20 cellular contexts compared by ENCODE assay signal in the genomic region with DNA sequence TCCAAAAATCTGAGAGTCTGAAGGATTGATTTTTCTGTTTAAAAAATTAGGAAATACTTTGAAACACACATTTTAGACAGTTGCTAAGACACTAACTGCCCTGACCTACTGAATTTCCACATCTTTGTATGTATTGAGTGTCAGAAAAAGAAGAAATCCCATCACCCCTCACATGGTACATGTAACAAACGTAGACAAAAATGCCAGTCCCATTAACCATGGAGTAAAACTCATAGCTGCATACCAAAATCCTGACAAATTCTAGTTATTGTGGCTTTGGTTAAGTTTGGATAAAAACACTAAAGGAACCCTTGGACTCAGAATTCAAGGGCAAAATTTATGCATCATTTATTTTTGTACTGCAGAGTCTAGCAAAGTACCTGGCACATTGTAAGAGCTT.
"Had no signal": no experiment of that assay in that cellular context is flagged by ENCODE, and none has a peak within 500 bp of the region (broad histone marks: within the 10 kb centered on the region; RNA-seq: fewer than 3 reads in every experiment).

No MANE protein-coding gene starts in this region.

- H3K9me3 ChIP-seq: body of pancreas, sigmoid colon, upper lobe of left lung had no signal

- H3K36me3 Mint-ChIP-seq: activated CD4-positive, alpha-beta memory T cell treated with anti-CD3 and anti-CD28 coated beads for 36 hours; activated naive CD8-positive, alpha-beta T cell treated with anti-CD3 and anti-CD28 coated beads for 36 hours; naive B cell; WTC11 had no signal

- H3K4me1 Mint-ChIP-seq: naive B cell, neural crest cell had no signal

- H3K27me3 Mint-ChIP-seq: activated naive CD8-positive, alpha-beta T cell treated with anti-CD3 and anti-CD28 coated beads for 36 hours; naive B cell had no signal

- H3K27ac Mint-ChIP-seq: activated CD4-positive, alpha-beta memory T cell treated with anti-CD3 and anti-CD28 coated beads for 36 hours; activated naive CD8-positive, alpha-beta T cell treated with anti-CD3 and anti-CD28 coated beads for 36 hours; naive B cell; WTC11 had no signal

- DNase-seq: activated CD4-positive, alpha-beta memory T cell treated with anti-CD3 and anti-CD28 coated beads for 36 hours; activated naive CD4-positive, alpha-beta T cell treated with Interleukin-2 at 50 U/mL for 16 hours; activated naive CD8-positive, alpha-beta T cell treated with anti-CD3 and anti-CD28 coated beads for 36 hours; activated T-cell treated with anti-CD3 and anti-CD28 coated beads, Interleukin-2, amount 50 U/mL, for 48 hours; body of pancreas; cortex of kidney; naive B cell; occipital lobe; posterior cingulate gyrus; retina; sigmoid colon; stimulated activated CD4-positive, alpha-beta T cell treated with anti-CD3 and anti-CD28 coated beads, Interleukin-4, amount 100 ng/mL, for 24 hours; stimulated activated naive CD4-positive, alpha-beta T cell treated with Interleukin-2 at 50 U/mL for 16 hours; T-helper 1 cell; T-helper 9 cell; upper lobe of left lung had no signal

- ATAC-seq: body of pancreas, WTC11 had no signal

- H3K4me3 ChIP-seq: body of pancreas, cardiac muscle cell, lung, sigmoid colon, upper lobe of left lung had no signal

- H3K4me3 Mint-ChIP-seq: activated CD4-positive, alpha-beta memory T cell treated with anti-CD3 and anti-CD28 coated beads for 36 hours; activated naive CD8-positive, alpha-beta T cell treated with anti-CD3 and anti-CD28 coated beads for 36 hours; naive B cell; neural crest cell; WTC11 had no signal
